In the genomic region with DNA sequence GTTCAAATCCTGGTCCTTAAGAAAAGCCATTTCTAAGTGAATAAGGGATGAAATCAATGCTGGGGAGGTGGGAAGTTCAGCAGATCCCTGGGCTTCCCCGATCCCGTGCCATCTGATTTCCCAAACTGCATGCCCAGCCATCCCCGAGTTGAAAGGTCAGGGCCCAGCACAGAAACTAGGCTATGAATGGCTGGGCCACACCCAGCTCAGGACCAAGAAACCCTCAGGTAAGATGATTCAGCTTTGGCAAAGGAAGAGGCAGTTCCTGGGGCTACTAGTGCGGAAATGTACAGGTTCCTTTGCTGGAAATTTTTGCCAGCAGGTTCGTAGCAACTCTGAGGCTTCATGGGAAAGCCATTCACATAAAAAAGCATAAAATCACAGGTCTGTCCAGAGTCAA, we compare ENCODE assay signal across 18 cellular contexts.
A peak's percentile ranks its signal among the peaks of the same experiment; 100 is the strongest.
DNase-seq lines count a peak whose midpoint lies in the region; ATAC-seq and TF ChIP-seq lines count a peak whose summit lies in the region.
"Had no signal": no experiment of that assay in that cellular context is flagged by ENCODE, and none has a peak within 500 bp of the region (broad histone marks: within the 10 kb centered on the region; RNA-seq: fewer than 3 reads in every experiment).

No MANE protein-coding gene starts in this region.

- peaks cover 34% of the 10 kb centered on the region for H3K36me3 ChIP-seq in IMR-90 (ENCODE audit: control insufficient read depth, insufficient read depth, low read length)
- H3K36me3 ChIP-seq: esophagus muscularis mucosa had no signal

- CTCF ChIA-PET in activated CD4-positive, alpha-beta T cell treated with anti-CD3 and anti-CD28 coated beads, Interleukin-2, amount 10 ng/mL, durations not matched to agents 7 days and 5 days (lab: Charles Lee): no interaction called here
- CTCF ChIA-PET in IMR-90 (lab: Yijun Ruan, JAX): interaction anchor here (0.7 kb wide), 1 partner anchor 231 kb away, joined by 3 read pairs; no protein-coding TSS in a partner anchor

- peaks cover 31% of the 10 kb centered on the region for H3K9me1 ChIP-seq in IMR-90 (ENCODE audit: insufficient read depth, low read length)

- 80% methylated on average over 1 of the region's 5 CpGs; no CpG with 5 or more reads in 1 of the 2 experiments for WGBS in IMR-90 (ENCODE audit: extremely low coverage in 2 of 2, insufficient read length in 1 of 2), 2 experiments

- H2AK5ac ChIP-seq in IMR-90 (ENCODE audit: low read depth, low read length): no peak overlapping the region

- no peak overlapping the region for H4K91ac ChIP-seq in IMR-90 (ENCODE audit: insufficient read depth, low read depth, low read length)

- H3K4me3 ChIP-seq in IMR-90 (ENCODE audit: insufficient read depth, low read depth, low read length): no peak overlapping the region
- H3K4me3 ChIP-seq: esophagus muscularis mucosa had no signal

- H3K4ac ChIP-seq in IMR-90 (ENCODE audit: low read depth, low read length): no peak overlapping the region

- peak overlapping the region; percentile 11 for H2BK5ac ChIP-seq in IMR-90 (ENCODE audit: low read depth, low read length, poor library complexity, severe bottlenecking)

- H3K4me3 Mint-ChIP-seq in activated CD4-positive, alpha-beta T cell treated with anti-CD3 and anti-CD28 coated beads, Interleukin-2, amount 10 ng/mL, durations not matched to agents 7 days and 5 days: no peak overlapping the region
- H3K4me3 Mint-ChIP-seq in central memory CD8-positive, alpha-beta T cell: no peak overlapping the region
- peak overlapping the region in 2 of 10 donors; percentile 20 to 29 for H3K4me3 Mint-ChIP-seq in naive thymus-derived CD8-positive, alpha-beta T cell
- H3K4me3 Mint-ChIP-seq: HFFc6, neural crest cell had no signal

- H4K20me1 ChIP-seq in IMR-90 (ENCODE audit: insufficient read depth, low read length): peaks cover 38% of the 10 kb centered on the region

- TF ChIP-seq POLR2A in IMR-90 (IDR thresholded peaks at IDR 0.05; ENCODE audit: low read depth, low read length): no peak

- H3K4me1 ChIP-seq in IMR-90 (ENCODE audit: control insufficient read depth, insufficient read depth, low read length): peaks cover 15% of the 10 kb centered on the region

- no peak overlapping the region; a peak in 1 of 4 replicates for H4K8ac ChIP-seq in IMR-90 (ENCODE audit: low read depth in 2 of 2, low read length in 2 of 2)

- no peaks in the 10 kb centered on the region for H3K27me3 Mint-ChIP-seq in activated CD4-positive, alpha-beta T cell treated with anti-CD3 and anti-CD28 coated beads, Interleukin-2, amount 10 ng/mL, durations not matched to agents 7 days and 5 days
- H3K27me3 Mint-ChIP-seq in central memory CD8-positive, alpha-beta T cell: no peaks in the 10 kb centered on the region
- H3K27me3 Mint-ChIP-seq in naive thymus-derived CD8-positive, alpha-beta T cell: no peaks in the 10 kb centered on the region

- H3K14ac ChIP-seq in IMR-90 (replicated peaks; ENCODE audit: low read depth, low read length): no peak overlapping the region

- H3K27ac ChIP-seq in IMR-90 (ENCODE audit: insufficient read depth, low read length): no peak overlapping the region
- H3K27ac ChIP-seq: 22Rv1, esophagus muscularis mucosa had no signal

- H3K9ac ChIP-seq in IMR-90 (ENCODE audit: low read depth, low read length): no peak overlapping the region

- POLR2A ChIA-PET in activated CD4-positive, alpha-beta T cell treated with anti-CD3 and anti-CD28 coated beads, Interleukin-2, amount 10 ng/mL, durations not matched to agents 7 days and 5 days (lab: Charles Lee): interaction anchor here (1.4 kb wide), 1 partner anchor 227 kb away, joined by 3 read pairs; no protein-coding TSS in a partner anchor
- POLR2A ChIA-PET in IMR-90 (lab: Charles Lee; ENCODE audit: unreplicated experiment): no interaction called here
- POLR2A ChIA-PET in naive thymus-derived CD8-positive, alpha-beta T cell (lab: Charles Lee): interaction anchor here (0.6 to 1.5 kb wide), 5 partner anchors 8 to 23 kb away, joined by 4 to 5 read pairs (median 4); no protein-coding TSS in a partner anchor

- peak overlapping the region; percentile 43 for H3K27ac Mint-ChIP-seq in activated CD4-positive, alpha-beta T cell treated with anti-CD3 and anti-CD28 coated beads, Interleukin-2, amount 10 ng/mL, durations not matched to agents 7 days and 5 days
- peak overlapping the region; percentile 29 for H3K27ac Mint-ChIP-seq in central memory CD8-positive, alpha-beta T cell (ENCODE audit: low read depth)
- H3K27ac Mint-ChIP-seq in naive thymus-derived CD8-positive, alpha-beta T cell: peak overlapping the region in 7 of 10 donors; percentile 38 to 90 (median 81)
- H3K27ac Mint-ChIP-seq: HFFc6 had no signal

- H3K4me2 ChIP-seq in IMR-90 (ENCODE audit: low read depth, low read length): no peak overlapping the region

- in situ Hi-C loops in IMR-90 (cut with MboI; ENCODE audit: low sequenced_read_pairs): loop anchor here (10.0 kb wide), 1 partner anchor 233 kb away; no protein-coding TSS in a partner anchor

- H4K5ac ChIP-seq in IMR-90 (ENCODE audit: low read depth, low read length): no peak overlapping the region

- H3K56ac ChIP-seq in IMR-90 (ENCODE audit: extremely low read depth, insufficient read depth, low read length): no peak overlapping the region

- DNase-seq in activated CD4-positive, alpha-beta T cell treated with anti-CD3 and anti-CD28 coated beads, Interleukin-2, amount 10 ng/mL, durations not matched to agents 7 days and 5 days: no peak
- no peak for DNase-seq in activated CD4-positive, alpha-beta T cell treated with anti-CD3 and anti-CD28 coated beads, Interleukin-2, amount 50 U/mL, for 48 hours
- DNase-seq in IMR-90: no peak
- DNase-seq in central memory CD8-positive, alpha-beta T cell (ENCODE audit: low spot score in 2 of 2): no peak
- no peak for DNase-seq in naive thymus-derived CD8-positive, alpha-beta T cell
- DNase-seq in activated CD4-positive, CD25-positive, alpha-beta regulatory T cell treated with anti-CD3 and anti-CD28 coated beads, Interleukin-2, amount 50 U/mL, for 72 hours: no peak
- DNase-seq in omental fat pad (ENCODE audit: low spot score): no peak
- DNase-seq in cerebellar nuclear complex (lab: John Stamatoyannopoulos, UW): no peak
- DNase-seq: activated gamma-delta T cell; EL; HFFc6; left cardiac atrium; NCI-H2107; NCI-H510A; stimulated activated CD4-positive, alpha-beta T cell treated with anti-CD3 and anti-CD28 coated beads, Interleukin-12 subunit alpha, Interleukin-12 subunit beta, amount 100 ng/mL, for 4 hours had no signal

- H3K18ac ChIP-seq in IMR-90 (ENCODE audit: low read depth, low read length): no peak overlapping the region

- H2BK15ac ChIP-seq in IMR-90 (ENCODE audit: low read depth, low read length): no peak overlapping the region

- H3K4me1 Mint-ChIP-seq in activated CD4-positive, alpha-beta T cell treated with anti-CD3 and anti-CD28 coated beads, Interleukin-2, amount 10 ng/mL, durations not matched to agents 7 days and 5 days: peaks cover 81% of the 10 kb centered on the region
- H3K4me1 Mint-ChIP-seq in central memory CD8-positive, alpha-beta T cell: peaks cover 80% of the 10 kb centered on the region
- H3K4me1 Mint-ChIP-seq in naive thymus-derived CD8-positive, alpha-beta T cell: peaks cover 28 to 92% (median 77%) of the 10 kb centered on the region in 4 donors

- ATAC-seq in IMR-90 (ENCODE audit: low read depth): no peak
- ATAC-seq in central memory CD8-positive, alpha-beta T cell (replicated peaks; ENCODE audit: extremely low read depth, poor library complexity, severe bottlenecking): no peak
- ATAC-seq in naive thymus-derived CD8-positive, alpha-beta T cell: no peak
- ATAC-seq in omental fat pad (ENCODE audit: low FRiP score): no peak

- intact Hi-C loops in IMR-90 (cut with micrococcal nuclease): no loop called here

- H3K23ac ChIP-seq in IMR-90 (ENCODE audit: low read depth, low read length): no peak overlapping the region

- H3K79me1 ChIP-seq in IMR-90 (ENCODE audit: low read depth in 1 of 2, low read length in 2 of 2): peaks cover 23 to 63% of the 10 kb centered on the region in 2 experiments

- no peaks in the 10 kb centered on the region for H3K9me3 ChIP-seq in IMR-90 (ENCODE audit: control insufficient read depth, insufficient read depth, low read length)
- H3K9me3 ChIP-seq: esophagus muscularis mucosa had no signal

- no peak for TF ChIP-seq RAD21 in IMR-90 (IDR thresholded peaks at IDR 0.05; ENCODE audit: low read length)

- dilution Hi-C loops in IMR-90 (cut with HindIII; ENCODE audit: low sequenced_read_pairs, unreplicated experiment): no loop called here

- H3K36me3 Mint-ChIP-seq in activated CD4-positive, alpha-beta T cell treated with anti-CD3 and anti-CD28 coated beads, Interleukin-2, amount 10 ng/mL, durations not matched to agents 7 days and 5 days (ENCODE audit: low read depth): peaks cover 68% of the 10 kb centered on the region
- H3K36me3 Mint-ChIP-seq in central memory CD8-positive, alpha-beta T cell (ENCODE audit: insufficient read depth): peaks cover 59% of the 10 kb centered on the region
- peaks cover 4 to 44% (median 25%) of the 10 kb centered on the region in 3 donors for H3K36me3 Mint-ChIP-seq in naive thymus-derived CD8-positive, alpha-beta T cell

- no peak overlapping the region for H2BK120ac ChIP-seq in IMR-90 (ENCODE audit: low read depth, low read length)

- H3K27me3 ChIP-seq in IMR-90 (ENCODE audit: control insufficient read depth, insufficient read depth, low read length): no peaks in the 10 kb centered on the region
- H3K27me3 ChIP-seq: esophagus muscularis mucosa had no signal

- no peak overlapping the region for H2AK9ac ChIP-seq in IMR-90 (replicated peaks; ENCODE audit: low read depth, low read length, poor library complexity)

- no peaks in the 10 kb centered on the region for H3K9me3 Mint-ChIP-seq in activated CD4-positive, alpha-beta T cell treated with anti-CD3 and anti-CD28 coated beads, Interleukin-2, amount 10 ng/mL, durations not matched to agents 7 days and 5 days
- no peaks in the 10 kb centered on the region for H3K9me3 Mint-ChIP-seq in central memory CD8-positive, alpha-beta T cell
- H3K9me3 Mint-ChIP-seq in naive thymus-derived CD8-positive, alpha-beta T cell: peaks cover 0 to 8% (median 0%) of the 10 kb centered on the region in 9 donors
- H3K9me3 Mint-ChIP-seq: HFFc6, neural crest cell had no signal

- no peak overlapping the region for H2AFZ ChIP-seq in IMR-90 (replicated peaks; ENCODE audit: low read length, poor library complexity)

- TF ChIP-seq CTCF in IMR-90 (conservative IDR thresholded peaks at IDR 0.05; ENCODE audit: low read depth, low read length) (no peak), omental fat pad (IDR thresholded peaks at IDR 0.05) (no peak)

- BruUV-seq in IMR-90 (replicated peaks; lab: Mats Ljungman, UMichigan): no TSS peak

- H2BK20ac ChIP-seq in IMR-90 (ENCODE audit: low read depth, low read length): no peak overlapping the region

TF ChIP-seq in IMR-90, 13 proteins besides CTCF, POLR2A, EP300 and RAD21:
- TF ChIP-seq FOS (IDR thresholded peaks at IDR 0.05; ENCODE audit: low read depth, low read length) (no peak), RCOR1 (IDR thresholded peaks at IDR 0.05; ENCODE audit: insufficient replicate concordance, low read length) (no peak), BHLHE40 (IDR thresholded peaks at IDR 0.05; ENCODE audit: low read depth, low read length) (no peak)

Comparison
In these comparisons a context has a peak if more than half of its experiments do, and no peak if none do; other contexts are left out.
1. H3K27ac Mint-ChIP-seq: peak in every context shown above with its lines; median percentile 81 in naive thymus-derived CD8-positive, alpha-beta T cell; 43 in activated CD4-positive, alpha-beta T cell treated with anti-CD3 and anti-CD28 coated beads, Interleukin-2, amount 10 ng/mL, durations not matched to agents 7 days and 5 days; 29 in central memory CD8-positive, alpha-beta T cell.